Comparison of ENCODE assay signal across 28 cellular contexts in the genomic region with DNA sequence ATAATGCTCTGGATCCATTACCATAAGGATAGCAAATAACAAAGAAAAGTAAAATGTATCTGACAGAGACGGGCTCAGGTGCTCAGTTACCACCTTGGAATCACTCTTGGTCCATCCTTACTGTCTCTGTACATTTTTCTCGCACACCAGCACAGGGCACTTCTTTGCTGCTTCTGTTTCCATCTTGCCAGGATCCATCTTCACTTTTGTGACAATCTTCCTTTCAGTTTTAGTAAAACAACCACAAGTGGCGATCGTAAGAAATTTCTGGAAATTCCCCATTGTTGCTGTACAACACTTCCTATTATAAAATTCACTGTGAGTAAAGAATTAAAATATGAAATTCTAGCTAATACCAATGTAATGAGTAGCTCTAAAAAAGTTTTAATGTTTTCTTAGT.
DNase-seq lines count a peak whose midpoint lies in the region; ATAC-seq and TF ChIP-seq lines count a peak whose summit lies in the region.
"Had no signal": no experiment of that assay in that cellular context is flagged by ENCODE, and none has a peak within 500 bp of the region (broad histone marks: within the 10 kb centered on the region; RNA-seq: fewer than 3 reads in every experiment).

No MANE protein-coding gene starts in this region.

- H3K36me3 ChIP-seq in GM23248 (ENCODE audit: low read depth): no peaks in the 10 kb centered on the region
- H3K36me3 ChIP-seq: heart right ventricle, left lung, MG63, tibial artery had no signal

- H3K9ac ChIP-seq in GM23248: no peak overlapping the region

- H3K27me3 ChIP-seq in GM23248 (replicated peaks; ENCODE audit: insufficient read depth): no peaks in the 10 kb centered on the region
- H3K27me3 ChIP-seq: heart right ventricle, left lung, MG63, tibial artery had no signal

- H3F3A ChIP-seq in GM23248 (ENCODE audit: insufficient read depth): no peaks in the 10 kb centered on the region

- no peaks in the 10 kb centered on the region for H3K9me2 ChIP-seq in GM23248 (ENCODE audit: insufficient read depth)

- no peaks in the 10 kb centered on the region for H3K79me2 ChIP-seq in GM23248 (ENCODE audit: insufficient read depth)

- H3K4me1 ChIP-seq in GM23248 (ENCODE audit: insufficient read depth): no peaks in the 10 kb centered on the region
- H3K4me1 ChIP-seq: heart right ventricle, left lung, tibial artery had no signal

- in situ Hi-C loops in GM23248 (cut with MboI): no loop called here

- H3K27ac ChIP-seq in GM23248: no peak overlapping the region
- H3K27ac ChIP-seq: C4-2B, heart right ventricle, left lung, RWPE1, SK-N-MC, tibial artery had no signal

- H2AFZ ChIP-seq in GM23248: no peak overlapping the region

- no peak for TF ChIP-seq CTCF in GM20000 (IDR thresholded peaks at IDR 0.05; ENCODE audit: extremely low read depth, missing control alignments)

- DNase-seq in GM20000 (ENCODE audit: low spot score) (peak; percentile 6), NCI-H1417 treated with DMSO at 0.1 percent for 48 hours (lab: John Stamatoyannopoulos, UW) (no peak), GM23248 (no peak), activated gamma-delta T cell (lab: John Stamatoyannopoulos, UW) (no peak), NCI-H82 (lab: John Stamatoyannopoulos, UW) (no peak)
- DNase-seq: activated CD4-positive, alpha-beta T cell treated with anti-CD3 and anti-CD28 coated beads, Interleukin-2, amount 50 U/mL, for 4 hours; activated effector memory CD4-positive, alpha-beta T cell treated with anti-CD3 and anti-CD28 coated beads, Interleukin-2, amount 50 U/mL, for 16 hours; activated naive CD8-positive, alpha-beta T cell treated with anti-CD3 and anti-CD28 coated beads, Interleukin-2, amount 50 U/mL, for 24 hours; cerebellar nuclear complex; erythroblast; foreskin fibroblast; H7; heart right ventricle; left lung; MG63; naive B cell; NCI-H2171; NCI-H524 treated with DMSO at 0.1 percent for 48 hours; occipital lobe; stimulated activated naive CD8-positive, alpha-beta T cell treated with anti-CD3 and anti-CD28 coated beads, Interleukin-15, amount 100 ng/mL, for 72 hours; tibial artery had no signal

- peak; percentile 59 for ATAC-seq in GM18519 (IDR thresholded peaks at IDR 0.05; ENCODE audit: low FRiP score, unreplicated experiment)
- ATAC-seq in HG02759 (IDR thresholded peaks at IDR 0.05; ENCODE audit: unreplicated experiment): peak; percentile 75
- peak; percentile 54 for ATAC-seq in HG03520 (IDR thresholded peaks at IDR 0.05; ENCODE audit: unreplicated experiment)
- ATAC-seq: activated naive CD8-positive, alpha-beta T cell treated with anti-CD3 and anti-CD28 coated beads, Interleukin-2, amount 50 U/mL, for 24 hours; heart right ventricle; left lung; stimulated activated naive CD8-positive, alpha-beta T cell treated with anti-CD3 and anti-CD28 coated beads, Interleukin-15, amount 100 ng/mL, for 72 hours; WTC11 had no signal

- H4K20me1 ChIP-seq in GM23248 (ENCODE audit: insufficient read depth): no peaks in the 10 kb centered on the region

- no peak overlapping the region for H3K4me3 ChIP-seq in GM23248
- H3K4me3 ChIP-seq: heart right ventricle, left lung, MG63, SK-N-MC, tibial artery had no signal

- H3K4me2 ChIP-seq in GM23248 (ENCODE audit: unreplicated experiment): no peak overlapping the region

- H3K9me3 ChIP-seq in GM23248 (ENCODE audit: low read depth): no peaks in the 10 kb centered on the region
- H3K9me3 ChIP-seq: heart right ventricle, left lung, MG63, tibial artery had no signal

- 24 to 27% methylated on average over 4 of the region's 4 CpGs for WGBS in GM23248 (ENCODE audit: low coverage in 1 of 2, low lambda C conversion rate in 2 of 2, missing lambda C conversion rate in 2 of 2), 2 experiments
